11 cellular contexts compared by ENCODE assay signal in genomic region chr6:105135056-105135455, GRCh38. TPM values are rescaled to one million over a fixed set of nuclear protein-coding genes. Genes with fewer than 3 reads are reported as not detected.
DNase-seq lines count a peak whose midpoint lies in the region; ATAC-seq and TF ChIP-seq lines count a peak whose summit lies in the region.
"Had no signal": no experiment of that assay in that cellular context is flagged by ENCODE, and none has a peak within 500 bp of the region (broad histone marks: within the 10 kb centered on the region; RNA-seq: fewer than 3 reads in every experiment).

No MANE protein-coding gene starts in this region.

- H3K27me3 ChIP-seq in heart left ventricle (peaks cover 0 to 33% (median 0%) of the 10 kb centered on the region in 9 donors), testis (no peaks in the 10 kb centered on the region)

- in situ Hi-C loops in SK-MEL-5 (cut with HindIII; ENCODE audit: low pct_unique_long_range_greater_than_20kb, low sequenced_read_pairs): no loop called here

- intact Hi-C loops in Right ventricle myocardium superior (cut with DNase I) (loop anchor here (10.0 kb wide), 1 partner anchor 230 kb away; no protein-coding TSS in a partner anchor), cardiac septum (cut with DNase I) (loop anchor here (5.0 kb wide), 2 partner anchors 227 to 267 kb away; partner anchors contain the start of gene PREP), heart left ventricle (cut with DNase I) (loop anchor here in 7 of 10 donors (5.0 to 10.0 kb wide), 5 partner anchors 137 to 267 kb away; partner anchors contain the start of gene PREP (in 1 of the 7)), testis (cut with DNase I; ENCODE audit: low total_unique reads) (no loop called here)

- 40 to 58% (median 44%) methylated on average over 4 of the region's 4 CpGs for WGBS in heart left ventricle, 4 donors
- 60 to 63% methylated on average over 4 of the region's 4 CpGs for WGBS in testis, 2 donors

- TF ChIP-seq POLR2A in heart left ventricle (IDR thresholded peaks at IDR 0.05) (no peak), testis (IDR thresholded peaks at IDR 0.05) (no peak)

- ATAC-seq in Right ventricle myocardium superior (ENCODE audit: poor library complexity) (peak; percentile 34), heart left ventricle (peak; percentile 40 to 63 (median 48)), HG03520 (IDR thresholded peaks at IDR 0.05; ENCODE audit: unreplicated experiment) (no peak)

- H3K4me1 ChIP-seq in heart left ventricle (peaks cover 0 to 15% (median 7%) of the 10 kb centered on the region in 12 donors), testis (no peaks in the 10 kb centered on the region)

- H3K4me3 ChIP-seq in heart left ventricle (peak overlapping the region in 10 of 12 donors; percentile 79 to 93 (median 87)), testis (no peak overlapping the region)

- H3K36me3 ChIP-seq in heart left ventricle (peaks cover 0 to 7% (median 0%) of the 10 kb centered on the region in 9 donors), testis (ENCODE audit: low read depth, missing control alignments) (no peaks in the 10 kb centered on the region)

- H3K9me3 ChIP-seq in heart left ventricle: no peaks in the 10 kb centered on the region
- H3K9me3 ChIP-seq in testis: no peaks in the 10 kb centered on the region

- DNase-seq in Right ventricle myocardium superior (no peak), cardiac septum (ENCODE audit: low spot score) (no peak), SK-MEL-5 (ENCODE audit: low read depth, low spot score) (peak; percentile 44), heart left ventricle (peak in 1 of 5 donors; percentile 31), testis (no peak), cortex of kidney (lab: John Stamatoyannopoulos, UW) (no peak)
- DNase-seq in activated naive CD4-positive, alpha-beta T cell treated with Interleukin-2 at 50 U/mL for 16 hours: no peak
- DNase-seq: activated CD4-positive, alpha-beta T cell treated with anti-CD3 and anti-CD28 coated beads for 48 hours; DND-41; MM.1S had no signal

- TF ChIP-seq CTCF in heart left ventricle (IDR thresholded peaks at IDR 0.05) (peak in 8 of 12 donors; percentile 5 to 37 (median 31)), testis (IDR thresholded peaks at IDR 0.05) (no peak)

- peak overlapping the region in 7 of 12 donors; percentile 25 to 94 (median 90) for H3K27ac ChIP-seq in heart left ventricle
- H3K27ac ChIP-seq in testis: no peak overlapping the region

RNA-seq across cellular contexts. Expression of gene POPDC3, which starts 44.8 kb away (rescaled TPM):
- total RNA-seq in Right ventricle myocardium superior (50.1 TPM), cardiac septum (35.1 TPM), heart left ventricle (10 to 100 TPM; 29.3 to 59.7 (median 51.5) TPM), testis (1 to 10 TPM; 7.8 to 9.8 TPM)
- total RNA-seq in SK-MEL-5 (2014; rRNA removed; shearing (Covaris generic)): 67.5 and 69.1 TPM in 2 replicates
- polyA plus RNA-seq in SK-MEL-5 (2015; cell fraction: cytosol; rRNA removed): 47.4 and 49.4 TPM in 2 replicates
- polyA plus RNA-seq in SK-MEL-5 (2015; cell fraction: nucleus; rRNA removed): 27.3 and 38.3 TPM in 2 replicates
- polyA plus RNA-seq in heart left ventricle (10 to 100 TPM; 53.0 to 54.0 TPM), testis (ENCODE audit: insufficient read depth, low read depth, low replicate concordance) (13.8 TPM)

Comparison
In these comparisons a context has a peak if more than half of its experiments do, and no peak if none do; other contexts are left out.
1. H3K27ac ChIP-seq: peak in heart left ventricle (7 of 12); none in testis (0 of 2).
2. H3K4me3 ChIP-seq: peak in heart left ventricle (10 of 12); none in testis (0 of 2).
3. CTCF ChIP-seq: peak in heart left ventricle (8 of 12); none in testis (0 of 3).